ENCODE assay signal across 8 cellular contexts in genomic region chr10:43362191-43362839, GRCh38. TPM values are rescaled to one million over a fixed set of nuclear protein-coding genes. Genes with fewer than 3 reads are reported as not detected.
DNase-seq lines count a peak whose midpoint lies in the region; ATAC-seq and TF ChIP-seq lines count a peak whose summit lies in the region.

No MANE protein-coding gene starts in this region.

- DNase-seq in NCI-H2081 treated with DMSO at 0.1 percent for 48 hours (lab: John Stamatoyannopoulos, UW) (peak; percentile 43), colonic mucosa (peak; percentile 98), kidney glomerular epithelial cell (lab: John Stamatoyannopoulos, UW) (peak; percentile 95), 8988T (no peak)
- DNase-seq in activated CD4-positive, alpha-beta T cell treated with anti-CD3 and anti-CD28 coated beads for 48 hours = peak; percentile 100
- peak; percentile 92 to 96 for DNase-seq in stimulated activated CD4-positive, alpha-beta T cell treated with anti-CD3 and anti-CD28 coated beads, Interleukin-1b, Interleukin-23, amount 100 ng/mL, for 1 hour (ENCODE audit: low read depth in 2 of 2)

- no peaks in the 10 kb centered on the region for H3K36me3 ChIP-seq in colonic mucosa

- ATAC-seq in GM18498 (IDR thresholded peaks at IDR 0.05; ENCODE audit: unreplicated experiment) (peak; percentile 97), HG02885 (IDR thresholded peaks at IDR 0.05; ENCODE audit: poor library complexity, unreplicated experiment) (peak; percentile 96)

- H3K27ac ChIP-seq in colonic mucosa = peak overlapping the region; percentile 64

- H3K9me3 ChIP-seq in colonic mucosa = no peaks in the 10 kb centered on the region

- intact Hi-C loops in colonic mucosa (cut with DNase I) = no loop called here

- no peaks in the 10 kb centered on the region for H3K4me1 ChIP-seq in colonic mucosa

- peak overlapping the region; percentile 51 for H3K4me3 ChIP-seq in colonic mucosa

- H3K27me3 ChIP-seq in colonic mucosa = no peaks in the 10 kb centered on the region

- peak overlapping the region; percentile 60 to 78 for H3K9ac ChIP-seq in colonic mucosa (ENCODE audit: low read depth in 2 of 2, low read length in 2 of 2)

- TF ChIP-seq CTCF in colonic mucosa (IDR thresholded peaks at IDR 0.05) = peak; percentile 29

RNA-seq across cellular contexts. Expression of gene FXYD4, which starts 9.1 kb away (rescaled TPM):
- under 1 TPM in 1 of 2 donors, not detected in 1; 0.98 TPM for total RNA-seq in colonic mucosa

RNA-seq across cellular contexts. Expression of gene HNRNPF, which starts 46.7 kb away (rescaled TPM):
- total RNA-seq in colonic mucosa = 100 to 1,000 TPM; 250 to 394 TPM
